In the genomic region with DNA sequence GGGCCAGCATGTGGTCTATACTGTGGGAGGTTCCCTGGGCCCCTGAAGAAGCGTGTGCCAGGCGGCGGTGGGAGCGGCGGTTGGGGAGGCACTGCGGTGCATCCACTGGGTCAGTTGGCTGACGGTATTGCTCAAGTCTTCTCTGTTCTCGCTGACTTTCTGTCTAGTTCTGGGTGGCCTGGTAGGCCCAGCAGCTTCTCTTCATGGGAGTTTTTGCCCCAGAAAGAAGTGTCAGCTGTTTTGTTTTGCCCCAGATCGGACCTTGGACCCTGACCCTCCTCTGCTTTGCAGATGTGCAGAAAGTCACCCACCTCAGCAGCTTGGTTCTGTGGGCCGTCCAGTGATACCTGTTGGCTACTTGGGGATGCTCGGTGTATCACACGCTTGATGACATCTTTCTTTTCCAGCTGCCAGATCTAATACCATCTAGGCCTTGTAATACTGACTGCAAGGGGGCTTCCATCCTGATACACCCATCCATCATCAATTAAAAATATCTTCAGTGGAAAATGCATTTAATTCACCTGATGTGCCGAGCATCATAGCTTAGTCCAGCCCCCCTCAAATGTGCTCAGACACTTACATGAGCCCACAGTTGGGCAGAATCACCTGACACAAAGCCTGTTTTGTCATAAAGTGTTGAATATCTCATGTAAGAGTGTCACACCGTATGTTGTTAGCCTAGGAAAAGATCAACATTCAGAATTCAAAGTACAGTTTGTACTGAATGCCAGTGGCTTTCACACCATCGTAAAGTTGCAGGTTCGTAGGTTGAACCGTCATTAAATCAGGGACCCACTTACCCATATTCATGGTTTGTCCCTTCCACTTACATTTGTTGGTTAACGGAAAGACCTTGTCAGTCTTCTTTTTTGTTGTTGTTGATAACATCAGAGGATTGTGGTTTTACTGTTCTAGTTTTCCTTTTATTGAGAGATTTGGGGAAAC, we compare ENCODE assay signal across 1 cellular context.
TF ChIP-seq lines count a peak whose summit lies in the region.

No MANE protein-coding gene starts in this region.

TF ChIP-seq in liver, 16 proteins besides CTCF, POLR2A, EP300 and RAD21:
- no peak for TF ChIP-seq FOXA2 (IDR thresholded peaks at IDR 0.05)
- TF ChIP-seq, protein P1, sequence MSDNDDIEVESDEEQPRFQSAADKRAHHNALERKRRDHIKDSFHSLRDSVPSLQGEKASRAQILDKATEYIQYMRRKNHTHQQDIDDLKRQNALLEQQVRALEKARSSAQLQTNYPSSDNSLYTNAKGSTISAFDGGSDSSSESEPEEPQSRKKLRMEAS (IDR thresholded peaks at IDR 0.05): no peak
- TF ChIP-seq JUND (IDR thresholded peaks at IDR 0.05): no peak
- no peak for TF ChIP-seq HNF4G (IDR thresholded peaks at IDR 0.05)
- peak; percentile 25 for TF ChIP-seq SP1 (IDR thresholded peaks at IDR 0.05)
TF ChIP-seq in liver: peak in this region for 1.
